18 cellular contexts compared by ENCODE assay signal in the genomic region with DNA sequence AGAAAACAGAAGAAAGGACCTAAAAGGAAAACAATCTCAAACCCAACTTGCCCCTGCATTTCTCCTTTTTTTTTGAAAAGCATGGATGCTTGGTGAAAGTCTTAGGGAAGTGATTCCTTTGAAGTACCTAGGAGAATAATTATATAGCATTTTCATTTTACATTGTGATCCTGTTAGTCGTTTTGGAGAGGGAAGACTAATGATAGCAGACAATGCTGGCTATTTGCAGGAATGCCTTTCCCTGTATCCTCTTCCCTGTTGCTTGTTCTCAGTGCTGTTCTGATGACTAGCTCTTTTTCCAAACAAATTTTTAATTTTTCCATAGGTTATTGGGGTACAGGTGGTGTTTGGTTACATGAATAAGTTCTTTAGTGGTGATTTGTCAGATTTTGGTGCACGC. TPM values are rescaled to one million over a fixed set of nuclear protein-coding genes. Genes with fewer than 3 reads are reported as not detected.
DNase-seq lines count a peak whose midpoint lies in the region; ATAC-seq, FAIRE-seq and TF ChIP-seq lines count a peak whose summit lies in the region.
"Had no signal": no experiment of that assay in that cellular context is flagged by ENCODE, and none has a peak within 500 bp of the region (broad histone marks: within the 10 kb centered on the region; RNA-seq: fewer than 3 reads in every experiment).

No MANE protein-coding gene starts in this region.

- H3K27ac Mint-ChIP-seq in astrocyte (ENCODE audit: unreplicated experiment) (no peak overlapping the region), WTC11 (no peak overlapping the region)
- H3K27ac Mint-ChIP-seq: CD4-positive, alpha-beta T cell; T-helper 17 cell had no signal

- CTCF ChIA-PET in WTC11 (lab: Charles Lee), result no interaction called here

- WGBS in sigmoid colon, 2 donors, result 39 to 69% methylated on average over 2 of the region's 2 CpGs
- WGBS in transverse colon (ENCODE audit: low coverage in 1 of 2), 2 donors, result 52 to 60% methylated on average over 2 of the region's 2 CpGs

- H3K4me1 ChIP-seq in astrocyte (ENCODE audit: insufficient read depth, low read length), result peaks cover 27% of the 10 kb centered on the region
- peaks cover 0 to 93% (median 91%) of the 10 kb centered on the region in 4 donors for H3K4me1 ChIP-seq in sigmoid colon
- H3K4me1 ChIP-seq in transverse colon, result peaks cover 7 to 78% (median 24%) of the 10 kb centered on the region in 4 donors

- in situ Hi-C loops in transverse colon (cut with MboI; ENCODE audit: low pct_ligation_motif_present in 1 of 4, low pct_unique_long_range_greater_than_20kb in 1 of 4, low sequenced_read_pairs in 3 of 4), result no loop called here

- H3K27me3 Mint-ChIP-seq in astrocyte (ENCODE audit: low read depth, unreplicated experiment) (no peaks in the 10 kb centered on the region), WTC11 (ENCODE audit: low read depth) (no peaks in the 10 kb centered on the region)

- TF ChIP-seq POLR2A in sigmoid colon (IDR thresholded peaks at IDR 0.05) (no peak), transverse colon (IDR thresholded peaks at IDR 0.05) (no peak)

- H3K27ac ChIP-seq in astrocyte (ENCODE audit: low read depth, low read length) (no peak overlapping the region), sigmoid colon (peak overlapping the region in 3 of 4 donors; percentile 63 to 77 (median 75)), transverse colon (no peak overlapping the region)
- H3K27ac ChIP-seq: SJCRH30 had no signal

- H3K9me3 ChIP-seq in astrocyte (ENCODE audit: insufficient read depth, low read depth, low read length) (no peaks in the 10 kb centered on the region), sigmoid colon (no peaks in the 10 kb centered on the region), transverse colon (no peaks in the 10 kb centered on the region)
- H3K9me3 ChIP-seq: Caco-2, SJCRH30 had no signal

- intact Hi-C loops in sigmoid colon (cut with DNase I) (no loop called here), transverse colon (cut with DNase I; ENCODE audit: low total_unique reads) (no loop called here)

- H3K4me2 ChIP-seq in astrocyte (ENCODE audit: low read length), result peak overlapping the region; percentile 20

- TF ChIP-seq EP300 in sigmoid colon (IDR thresholded peaks at IDR 0.05) (no peak), transverse colon (IDR thresholded peaks at IDR 0.05; ENCODE audit: low read depth) (no peak)

- H3K4me3 Mint-ChIP-seq in astrocyte (ENCODE audit: unreplicated experiment) (no peak overlapping the region), WTC11 (no peak overlapping the region)
- H3K4me3 Mint-ChIP-seq: CD4-positive, alpha-beta T cell; T-helper 17 cell had no signal

- H3K27me3 ChIP-seq in astrocyte (ENCODE audit: insufficient read depth, low read length) (no peaks in the 10 kb centered on the region), sigmoid colon (no peaks in the 10 kb centered on the region), transverse colon (no peaks in the 10 kb centered on the region)
- H3K27me3 ChIP-seq: SJCRH30 had no signal

- ATAC-seq in WTC11, result no peak
- ATAC-seq: K562, T-helper 17 cell had no signal

- H3K36me3 ChIP-seq in astrocyte (ENCODE audit: insufficient read depth, low read length) (no peaks in the 10 kb centered on the region), sigmoid colon (no peaks in the 10 kb centered on the region), transverse colon (no peaks in the 10 kb centered on the region)
- H3K36me3 ChIP-seq: SJCRH30 had no signal

- H4K20me1 ChIP-seq in astrocyte (ENCODE audit: insufficient read depth, low read length), result peaks cover 74% of the 10 kb centered on the region

- H3K9ac ChIP-seq in astrocyte (ENCODE audit: low read length), result no peak overlapping the region

- DNase-seq in HTR-8/SVneo (ENCODE audit: insufficient read length, low spot score) (peak; percentile 17), NCI-H226 (peak; percentile 46), astrocyte (ENCODE audit: low read depth) (no peak), sigmoid colon (no peak), cerebellum (ENCODE audit: low spot score) (no peak), transverse colon (no peak), WTC11 (ENCODE audit: low spot score) (no peak)
- DNase-seq: Caco-2; CD4-positive, alpha-beta T cell; NCI-H1417; NCI-H187 treated with DMSO at 0.1 percent for 48 hours; NCI-H748 treated with DMSO at 0.1 percent for 48 hours; NK-92 treated with Interleukin-12 subunit alpha and Interleukin-12 subunit beta, amount 100 ng/mL, for 24 hours; RPMI8226; SJCRH30; T-helper 17 cell had no signal

- FAIRE-seq in HTR-8/SVneo (lab: Jason Lieb, UNC) (no peak), astrocyte (lab: Jason Lieb, UNC) (no peak)
- FAIRE-seq: GM12891, K562 had no signal

- H3K36me3 Mint-ChIP-seq in astrocyte (ENCODE audit: low read depth, unreplicated experiment), result peaks cover 3% of the 10 kb centered on the region
- H3K36me3 Mint-ChIP-seq in WTC11, result peaks cover 5% of the 10 kb centered on the region

- no peak overlapping the region for H2AFZ ChIP-seq in astrocyte (ENCODE audit: low read depth, low read length)

- H3K9me3 Mint-ChIP-seq in astrocyte (ENCODE audit: unreplicated experiment) (peaks cover 1% of the 10 kb centered on the region), WTC11 (peaks cover 6% of the 10 kb centered on the region)
- H3K9me3 Mint-ChIP-seq: CD4-positive, alpha-beta T cell had no signal

- TF ChIP-seq CTCF in astrocyte (IDR thresholded peaks at IDR 0.05; ENCODE audit: insufficient read depth, low read depth, low read length), result no peak
- no peak for TF ChIP-seq CTCF in sigmoid colon (IDR thresholded peaks at IDR 0.05)
- no peak for TF ChIP-seq CTCF in transverse colon (IDR thresholded peaks at IDR 0.05)
- no peak for TF ChIP-seq CTCF in WTC11 (IDR thresholded peaks at IDR 0.05)

- POLR2A ChIA-PET in WTC11 (lab: Charles Lee), result no interaction called here

- peaks cover 98% of the 10 kb centered on the region for H3K79me2 ChIP-seq in astrocyte (ENCODE audit: insufficient read depth, low read length)

- H3K4me1 Mint-ChIP-seq in astrocyte (ENCODE audit: low read depth, unreplicated experiment), result peaks cover 37% of the 10 kb centered on the region
- H3K4me1 Mint-ChIP-seq in WTC11, result peaks cover 25% of the 10 kb centered on the region
- H3K4me1 Mint-ChIP-seq: T-helper 17 cell had no signal

- H3K4me3 ChIP-seq in astrocyte (ENCODE audit: insufficient read depth, low read depth, low read length) (no peak overlapping the region), sigmoid colon (no peak overlapping the region), transverse colon (no peak overlapping the region)
- H3K4me3 ChIP-seq: K562, SJCRH30 had no signal

TF ChIP-seq in WTC11, 78 proteins besides CTCF, POLR2A, EP300 and RAD21 (continues in another document):
- TF ChIP-seq, protein P1, sequence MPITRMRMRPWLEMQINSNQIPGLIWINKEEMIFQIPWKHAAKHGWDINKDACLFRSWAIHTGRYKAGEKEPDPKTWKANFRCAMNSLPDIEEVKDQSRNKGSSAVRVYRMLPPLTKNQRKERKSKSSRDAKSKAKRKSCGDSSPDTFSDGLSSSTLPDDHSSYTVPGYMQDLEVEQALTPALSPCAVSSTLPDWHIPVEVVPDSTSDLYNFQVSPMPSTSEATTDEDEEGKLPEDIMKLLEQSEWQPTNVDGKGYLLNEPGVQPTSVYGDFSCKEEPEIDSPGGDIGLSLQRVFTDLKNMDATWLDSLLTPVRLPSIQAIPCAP (CRISPR knock-in tag; IDR thresholded peaks at IDR 0.05), result no peak
- no peak for TF ChIP-seq SMAD4 (CRISPR knock-in tag; IDR thresholded peaks at IDR 0.05)
- TF ChIP-seq, protein P2, sequence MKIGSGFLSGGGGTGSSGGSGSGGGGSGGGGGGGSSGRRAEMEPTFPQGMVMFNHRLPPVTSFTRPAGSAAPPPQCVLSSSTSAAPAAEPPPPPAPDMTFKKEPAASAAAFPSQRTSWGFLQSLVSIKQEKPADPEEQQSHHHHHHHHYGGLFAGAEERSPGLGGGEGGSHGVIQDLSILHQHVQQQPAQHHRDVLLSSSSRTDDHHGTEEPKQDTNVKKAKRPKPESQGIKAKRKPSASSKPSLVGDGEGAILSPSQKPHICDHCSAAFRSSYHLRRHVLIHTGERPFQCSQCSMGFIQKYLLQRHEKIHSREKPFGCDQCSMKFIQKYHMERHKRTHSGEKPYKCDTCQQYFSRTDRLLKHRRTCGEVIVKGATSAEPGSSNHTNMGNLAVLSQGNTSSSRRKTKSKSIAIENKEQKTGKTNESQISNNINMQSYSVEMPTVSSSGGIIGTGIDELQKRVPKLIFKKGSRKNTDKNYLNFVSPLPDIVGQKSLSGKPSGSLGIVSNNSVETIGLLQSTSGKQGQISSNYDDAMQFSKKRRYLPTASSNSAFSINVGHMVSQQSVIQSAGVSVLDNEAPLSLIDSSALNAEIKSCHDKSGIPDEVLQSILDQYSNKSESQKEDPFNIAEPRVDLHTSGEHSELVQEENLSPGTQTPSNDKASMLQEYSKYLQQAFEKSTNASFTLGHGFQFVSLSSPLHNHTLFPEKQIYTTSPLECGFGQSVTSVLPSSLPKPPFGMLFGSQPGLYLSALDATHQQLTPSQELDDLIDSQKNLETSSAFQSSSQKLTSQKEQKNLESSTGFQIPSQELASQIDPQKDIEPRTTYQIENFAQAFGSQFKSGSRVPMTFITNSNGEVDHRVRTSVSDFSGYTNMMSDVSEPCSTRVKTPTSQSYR (CRISPR knock-in tag; IDR thresholded peaks at IDR 0.05), result no peak

RNA-seq across cellular contexts. Expression of a gene that starts 53.9 kb away (rescaled TPM):
- total RNA-seq in astrocyte (270 and 284 TPM in 2 replicates), sigmoid colon (100 to 1,000 TPM; 269 to 542 (median 281) TPM), cerebellum (46.6 TPM), transverse colon (100 to 1,000 TPM in 3 of 4 donors, 10 to 100 TPM in 1; 77.7 to 633 (median 138) TPM), WTC11 (2021) (133 to 162 TPM (median 135 TPM) in 3 replicates)
- 10 to 100 TPM in 2 of 3 donors, 1 to 10 TPM in 1; 3.5 to 28.9 (median 18.0) TPM for polyA plus RNA-seq in sigmoid colon
- total RNA-seq: CD4-positive, alpha-beta T cell had no signal

Comparison
In these comparisons a context has a peak if more than half of its experiments do, and no peak if none do; other contexts are left out.
1. DNase-seq: peak in HTR-8/SVneo (single experiment) and NCI-H226 (single experiment); none in astrocyte (single experiment), sigmoid colon (single experiment), cerebellum (single experiment), transverse colon (single experiment) and WTC11 (single experiment).
2. H3K27ac ChIP-seq: peak in sigmoid colon (3 of 4); none in astrocyte (single experiment) and transverse colon (0 of 4).